ENCODE assay signal across 9 cellular contexts in the genomic region with DNA sequence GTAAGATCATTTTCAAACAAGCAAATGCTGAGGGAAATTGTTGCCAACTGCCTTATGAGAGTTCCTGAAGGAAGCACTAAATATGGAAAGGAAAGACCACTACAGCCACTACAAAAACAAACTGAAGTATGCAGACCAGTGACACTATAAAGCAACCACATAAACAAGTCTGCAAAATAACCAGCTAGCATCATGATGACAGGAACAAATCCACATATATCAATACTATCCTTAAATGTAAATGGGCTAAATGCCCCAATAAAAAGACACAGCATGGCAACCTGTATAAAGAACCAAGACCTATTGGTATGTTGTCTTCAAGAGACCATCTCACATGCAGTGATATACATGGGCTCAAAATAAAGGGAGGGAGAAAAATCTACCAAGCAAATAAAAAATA.
"Had no signal": no experiment of that assay in that cellular context is flagged by ENCODE, and none has a peak within 500 bp of the region (broad histone marks: within the 10 kb centered on the region; RNA-seq: fewer than 3 reads in every experiment).

No MANE protein-coding gene starts in this region.

- ATAC-seq: activated CD4-positive, alpha-beta T cell treated with anti-CD3 and anti-CD28 coated beads for 36 hours; activated CD4-positive, CD25-positive, alpha-beta regulatory T cell treated with anti-CD3 and anti-CD28 coated beads, Interleukin-2, amount 50 U/mL, for 24 hours; activated CD8-positive, alpha-beta memory T cell treated with anti-CD3 and anti-CD28 coated beads, Interleukin-2, amount 10 ng/mL, durations not matched to agents 7 days and 5 days; activated CD8-positive, alpha-beta T cell treated with anti-CD3 and anti-CD28 coated beads for 36 hours; activated CD8-positive, alpha-beta T cell treated with anti-CD3 and anti-CD28 coated beads, Interleukin-2, amount 10 ng/mL, durations not matched to agents 7 days and 5 days; T-helper 17 cell; WTC11 had no signal

- H3K36me3 ChIP-seq: WERI-Rb-1 had no signal

- H3K27ac ChIP-seq: VCaP, WERI-Rb-1 had no signal
